ENCODE assay signal across 14 cellular contexts in the genomic region with DNA sequence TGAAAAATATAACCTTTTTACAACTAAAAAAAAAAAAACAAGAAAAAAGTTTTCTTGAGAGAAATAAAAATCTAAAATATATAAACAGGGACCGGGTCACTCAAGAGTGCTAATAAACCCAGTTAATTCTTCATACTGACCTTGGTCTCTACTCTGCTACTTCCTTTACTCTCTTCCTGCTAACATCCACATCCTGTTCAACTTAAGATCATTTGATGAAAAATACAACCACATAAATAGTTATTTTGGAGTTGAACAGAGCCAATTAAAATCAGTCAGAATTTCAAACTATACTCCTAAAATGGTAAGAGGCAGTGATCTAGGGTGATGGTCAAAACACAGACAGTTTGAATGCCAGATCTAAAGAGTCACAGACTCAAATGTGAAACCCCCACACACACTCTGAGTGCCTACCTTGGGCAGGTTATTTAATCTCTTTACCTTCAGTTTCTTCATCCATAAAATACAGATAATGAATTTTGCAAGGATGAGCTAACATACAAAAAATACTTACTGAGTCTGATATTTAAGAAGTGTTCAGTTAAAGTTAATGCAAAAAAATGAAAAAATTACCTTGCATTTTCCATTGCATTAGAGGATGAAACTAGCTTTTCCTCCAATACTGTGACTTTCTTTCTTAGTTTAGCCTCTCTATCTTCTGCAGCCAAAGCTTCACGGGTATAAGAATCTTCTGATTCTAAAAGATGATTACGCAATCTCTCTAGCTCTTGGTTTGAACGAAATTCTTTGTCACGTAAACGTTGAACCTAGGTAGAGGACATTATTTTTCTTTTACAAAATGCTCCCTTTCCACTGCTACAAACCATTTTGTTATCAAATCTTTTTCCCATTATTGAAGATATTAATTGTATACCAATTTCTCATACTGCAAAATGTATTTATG. TPM values are rescaled to one million over a fixed set of nuclear protein-coding genes. Genes with fewer than 3 reads are reported as not detected.
DNase-seq lines count a peak whose midpoint lies in the region; ATAC-seq, FAIRE-seq and TF ChIP-seq lines count a peak whose summit lies in the region.
"Had no signal": no experiment of that assay in that cellular context is flagged by ENCODE, and none has a peak within 500 bp of the region (broad histone marks: within the 10 kb centered on the region; RNA-seq: fewer than 3 reads in every experiment).

No MANE protein-coding gene starts in this region.

- H3K27ac Mint-ChIP-seq in CD4-positive, alpha-beta T cell = peak overlapping the region; percentile 45
- peak overlapping the region; percentile 85 for H3K27ac Mint-ChIP-seq in activated CD8-positive, alpha-beta T cell treated with anti-CD3 and anti-CD28 coated beads for 36 hours

- no peaks in the 10 kb centered on the region for H3K9me3 ChIP-seq in CD4-positive, alpha-beta T cell (ENCODE audit: control insufficient read depth, low read length)
- H3K9me3 ChIP-seq: tibial artery had no signal

- peak overlapping the region; percentile 45 for H3K4me3 Mint-ChIP-seq in CD4-positive, alpha-beta T cell
- no peak overlapping the region for H3K4me3 Mint-ChIP-seq in activated CD8-positive, alpha-beta T cell treated with anti-CD3 and anti-CD28 coated beads for 36 hours
- H3K4me3 Mint-ChIP-seq: activated T-cell treated with anti-CD3 and anti-CD28 coated beads, Interleukin-2, amount 50 U/mL, for 4 hours; nephron had no signal

- ATAC-seq in CD4-positive, alpha-beta T cell (ENCODE audit: poor library complexity) = peak; percentile 46
- peak; percentile 58 for ATAC-seq in activated CD8-positive, alpha-beta T cell treated with anti-CD3 and anti-CD28 coated beads for 36 hours
- ATAC-seq in GM21526 (IDR thresholded peaks at IDR 0.05; ENCODE audit: low FRiP score, unreplicated experiment) = no peak

- peaks cover 55% of the 10 kb centered on the region for H3K36me3 Mint-ChIP-seq in CD4-positive, alpha-beta T cell (ENCODE audit: low read depth)
- peaks cover 17% of the 10 kb centered on the region for H3K36me3 Mint-ChIP-seq in activated CD8-positive, alpha-beta T cell treated with anti-CD3 and anti-CD28 coated beads for 36 hours (ENCODE audit: low read depth)

- H3K9me3 Mint-ChIP-seq in CD4-positive, alpha-beta T cell = no peaks in the 10 kb centered on the region
- H3K9me3 Mint-ChIP-seq in activated CD8-positive, alpha-beta T cell treated with anti-CD3 and anti-CD28 coated beads for 36 hours = no peaks in the 10 kb centered on the region
- H3K9me3 Mint-ChIP-seq: activated T-cell treated with anti-CD3 and anti-CD28 coated beads, Interleukin-2, amount 50 U/mL, for 4 hours; nephron had no signal

- H3K4me3 ChIP-seq in lower leg skin (ENCODE audit: low read depth, poor library complexity, severe bottlenecking) = no peak overlapping the region
- H3K4me3 ChIP-seq: hepatocyte, SK-N-MC, tibial artery had no signal

- CTCF ChIA-PET in CD4-positive, alpha-beta T cell (lab: Charles Lee) = no interaction called here
- CTCF ChIA-PET in activated CD8-positive, alpha-beta T cell treated with anti-CD3 and anti-CD28 coated beads for 36 hours (lab: Charles Lee) = interaction anchor here (0.8 kb wide), 1 partner anchor 41 kb away, joined by 3 read pairs; the partner anchor contains the start of gene TRIP11

- TF ChIP-seq POLR2A in lower leg skin (IDR thresholded peaks at IDR 0.05) = no peak

- H3K27me3 Mint-ChIP-seq in CD4-positive, alpha-beta T cell = no peaks in the 10 kb centered on the region
- no peaks in the 10 kb centered on the region for H3K27me3 Mint-ChIP-seq in activated CD8-positive, alpha-beta T cell treated with anti-CD3 and anti-CD28 coated beads for 36 hours

- POLR2A ChIA-PET in CD4-positive, alpha-beta T cell (lab: Charles Lee) = no interaction called here
- POLR2A ChIA-PET in activated CD8-positive, alpha-beta T cell treated with anti-CD3 and anti-CD28 coated beads for 36 hours (lab: Charles Lee) = interaction anchor here (0.9 kb wide), 1 partner anchor 473 kb away, joined by 3 read pairs; no protein-coding TSS in a partner anchor

- WGBS in lower leg skin, 2 donors = 62 to 68% methylated on average over 6 of the region's 6 CpGs

- peaks cover 43% of the 10 kb centered on the region for H3K4me1 Mint-ChIP-seq in CD4-positive, alpha-beta T cell (ENCODE audit: low read depth)
- peaks cover 56% of the 10 kb centered on the region for H3K4me1 Mint-ChIP-seq in activated CD8-positive, alpha-beta T cell treated with anti-CD3 and anti-CD28 coated beads for 36 hours (ENCODE audit: low read depth)
- H3K4me1 Mint-ChIP-seq: nephron had no signal

- DNase-seq in CD4-positive, alpha-beta T cell = no peak
- no peak for DNase-seq in GM19239 (ENCODE audit: insufficient read length, low spot score)
- DNase-seq in activated CD8-positive, alpha-beta T cell treated with anti-CD3 and anti-CD28 coated beads for 36 hours = no peak
- no peak for DNase-seq in lower leg skin (ENCODE audit: low spot score in 2 of 2)
- DNase-seq in SHP77 treated with DMSO at 0.1 percent for 48 hours (lab: John Stamatoyannopoulos, UW) = no peak
- DNase-seq: activated T-cell treated with anti-CD3 and anti-CD28 coated beads, Interleukin-2, amount 50 U/mL, for 4 hours; NCI-H1417; tibial artery had no signal

- no peak for TF ChIP-seq CTCF in CD4-positive, alpha-beta T cell (IDR thresholded peaks at IDR 0.05)
- TF ChIP-seq CTCF in activated CD8-positive, alpha-beta T cell treated with anti-CD3 and anti-CD28 coated beads for 36 hours (IDR thresholded peaks at IDR 0.05) = no peak
- TF ChIP-seq CTCF in lower leg skin (IDR thresholded peaks at IDR 0.05) = no peak

- FAIRE-seq in GM19239 (lab: Jason Lieb, UNC) (peak; percentile 63), islet of Langerhans (lab: Jason Lieb, UNC) (peak; percentile 13)
- FAIRE-seq: G401.6 had no signal

- no peaks in the 10 kb centered on the region for H3K27me3 ChIP-seq in CD4-positive, alpha-beta T cell (ENCODE audit: control insufficient read depth, insufficient read depth, low read length)
- H3K27me3 ChIP-seq: hepatocyte, tibial artery had no signal

- H3K27ac ChIP-seq in CD4-positive, alpha-beta T cell (ENCODE audit: low read depth, low read length) = no peak overlapping the region
- H3K27ac ChIP-seq: SK-N-MC, tibial artery had no signal

- intact Hi-C loops in CD4-positive, alpha-beta T cell (cut with DNase I, micrococcal nuclease) = loop anchor here (5.0 to 10.0 kb wide), 2 partner anchors 347 to 514 kb away; no protein-coding TSS in a partner anchor
- intact Hi-C loops in activated CD8-positive, alpha-beta T cell treated with anti-CD3 and anti-CD28 coated beads for 36 hours (cut with micrococcal nuclease) = no loop called here
- intact Hi-C loops in lower leg skin (cut with DNase I; ENCODE audit: low total_unique reads) = no loop called here

RNA-seq across cellular contexts. Expression of gene TRIP11, which starts 40.9 kb away (rescaled TPM):
- total RNA-seq in CD4-positive, alpha-beta T cell = 10 to 100 TPM; 30.0 to 31.2 TPM
- total RNA-seq in activated CD8-positive, alpha-beta T cell treated with anti-CD3 and anti-CD28 coated beads for 36 hours = 10 to 100 TPM; 33.5 to 35.5 TPM
- total RNA-seq in lower leg skin = 10 to 100 TPM; 18.5 to 37.0 (median 28.8) TPM

RNA-seq across cellular contexts. Expression of gene FBLN5, which starts 51.4 kb away (rescaled TPM):
- 1 to 10 TPM; 1.2 to 1.5 TPM for total RNA-seq in CD4-positive, alpha-beta T cell
- total RNA-seq in activated CD8-positive, alpha-beta T cell treated with anti-CD3 and anti-CD28 coated beads for 36 hours = 1 to 10 TPM; 1.3 to 1.4 TPM
- 100 to 1,000 TPM in 1 of 4 donors, 10 to 100 TPM in 3; 26.3 to 128 (median 44.5) TPM for total RNA-seq in lower leg skin

Comparison
In these comparisons a context has a peak if more than half of its experiments do, and no peak if none do; other contexts are left out.
1. RNA of gene FBLN5, which starts 51.4 kb away (total RNA-seq): 26.3 to 128 TPM in lower leg skin; 1.2 to 1.5 TPM in CD4-positive, alpha-beta T cell and 1.3 to 1.4 TPM in activated CD8-positive, alpha-beta T cell treated with anti-CD3 and anti-CD28 coated beads for 36 hours; every median in the first group is over 10 times any median in the second.
2. intact Hi-C loops: an anchor here in CD4-positive, alpha-beta T cell (5.0 to 10.0 kb wide); none called in activated CD8-positive, alpha-beta T cell treated with anti-CD3 and anti-CD28 coated beads for 36 hours and lower leg skin.